In the genomic region with DNA sequence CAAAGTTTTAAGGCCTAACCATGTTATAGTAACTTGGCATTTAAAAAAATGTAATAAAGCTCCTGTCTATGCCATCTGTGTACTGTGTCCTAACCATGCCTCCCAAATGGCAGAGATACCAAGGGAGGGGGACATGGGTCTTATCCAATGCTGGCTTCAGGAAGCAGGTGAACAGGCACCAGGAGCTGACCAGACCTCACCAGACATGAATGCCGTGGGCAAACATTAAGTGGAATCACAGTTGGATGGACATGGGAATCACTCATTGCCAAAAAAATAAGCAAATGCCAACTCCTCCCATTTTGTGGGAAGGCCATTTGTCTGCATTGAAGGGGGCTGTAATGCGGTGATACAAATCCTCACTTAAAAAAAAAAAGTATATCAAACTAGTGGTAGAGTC, we compare ENCODE assay signal across 30 cellular contexts. TPM values are rescaled to one million over a fixed set of nuclear protein-coding genes. Genes with fewer than 3 reads are reported as not detected.
"Had no signal": no experiment of that assay in that cellular context is flagged by ENCODE, and none has a peak within 500 bp of the region (broad histone marks: within the 10 kb centered on the region; RNA-seq: fewer than 3 reads in every experiment).

No MANE protein-coding gene starts in this region.

- ATAC-seq: activated CD8-positive, alpha-beta memory T cell treated with anti-CD3 and anti-CD28 coated beads, Interleukin-2, amount 10 ng/mL, durations not matched to agents 7 days and 5 days; activated naive CD8-positive, alpha-beta T cell treated with anti-CD3 and anti-CD28 coated beads, Interleukin-2, amount 50 U/mL, for 24 hours; Panc1 had no signal

- H3K27ac ChIP-seq: WERI-Rb-1 had no signal

- DNase-seq: activated CD4-positive, alpha-beta memory T cell treated with anti-CD3 and anti-CD28 coated beads, Interleukin-2, amount 10 ng/mL, durations not matched to agents 7 days and 5 days; activated CD4-positive, alpha-beta T cell treated with anti-CD3 and anti-CD28 coated beads for 1 hour; activated CD4-positive, alpha-beta T cell treated with anti-CD3 and anti-CD28 coated beads for 48 hours; activated CD4-positive, CD25-positive, alpha-beta regulatory T cell; activated CD8-positive, alpha-beta memory T cell treated with anti-CD3 and anti-CD28 coated beads for 24 hours; activated CD8-positive, alpha-beta memory T cell treated with anti-CD3 and anti-CD28 coated beads, Interleukin-2, amount 10 ng/mL, durations not matched to agents 7 days and 5 days; activated CD8-positive, alpha-beta memory T cell treated with anti-CD3 and anti-CD28 coated beads, Interleukin-2, amount 50 U/mL, for 48 hours; activated effector memory CD4-positive, alpha-beta T cell treated with Interleukin-2 at 50 U/mL for 16 hours; activated naive CD4-positive, alpha-beta T cell treated with anti-CD3 and anti-CD28 coated beads, Interleukin-2, amount 10 ng/mL, durations not matched to agents 7 days and 5 days; activated naive CD8-positive, alpha-beta T cell treated with anti-CD3 and anti-CD28 coated beads, Interleukin-2, amount 50 U/mL, for 24 hours; activated T-cell treated with anti-CD3 and anti-CD28 coated beads, Interleukin-2, amount 50 U/mL, for 48 hours; anterior cingulate cortex; central memory CD4-positive, alpha-beta T cell; Kasumi-1; KBM-7; MG63; NCI-H1048; NCI-H1105 treated with DMSO at 0.1 percent for 48 hours; NCI-H1436; NCI-H1694; NCI-H1930; NCI-H345; NCI-H524 treated with DMSO at 0.1 percent for 48 hours; SIG-M5; T1000; WERI-Rb-1 had no signal

- H3K4me3 ChIP-seq: MG63 had no signal

- H3K36me3 ChIP-seq: MG63 had no signal

- H3K9me3 ChIP-seq: MG63 had no signal

- FAIRE-seq: bronchial epithelial cell had no signal

RNA-seq across cellular contexts. Expression of gene PROX1, which starts 22.9 kb away (rescaled TPM):
- total RNA-seq: activated CD8-positive, alpha-beta memory T cell treated with anti-CD3 and anti-CD28 coated beads, Interleukin-2, amount 10 ng/mL, durations not matched to agents 7 days and 5 days; T-helper 1 cell treated with Interleukin-12 subunit alpha and Interleukin-12 subunit beta and Interleukin-4 antibody, amounts not matched to agents 30 ng/mL and 1 ng/mL, for 36 hours; T-helper 2 cell treated with Interferon-gamma antibody and Interleukin-4, amounts not matched to agents 100 ng/mL and 5 ng/mL, for 36 hours had no signal
